ENCODE assay signal across 1 cellular context in the genomic region with DNA sequence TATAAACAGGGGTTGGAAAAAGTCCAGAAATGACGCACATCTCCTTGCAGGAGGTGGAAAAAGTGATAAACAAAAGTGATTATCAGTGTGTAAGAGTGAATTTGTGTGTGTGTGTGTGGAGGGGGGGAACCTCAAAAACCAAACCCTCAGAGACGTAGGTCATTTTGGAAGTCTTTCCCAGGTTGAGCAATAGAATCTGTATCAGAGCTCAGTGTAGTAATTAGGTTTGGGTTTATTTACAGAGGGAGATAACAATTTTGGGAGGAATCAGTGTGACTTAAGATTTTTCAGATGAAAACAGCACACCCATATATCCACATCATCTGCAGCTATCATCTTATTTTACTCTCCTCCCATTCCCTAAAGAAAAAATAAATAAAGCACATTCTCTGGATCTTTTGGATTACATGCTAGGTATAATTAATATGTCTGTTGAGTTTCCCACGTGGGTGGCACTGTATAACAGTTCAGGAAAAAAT.
A peak's percentile ranks its signal among the peaks of the same experiment; 100 is the strongest.
TF ChIP-seq lines count a peak whose summit lies in the region.

No MANE protein-coding gene starts in this region.

TF ChIP-seq in HEK293, 187 proteins besides CTCF, POLR2A, EP300 and RAD21 (continued from another document and continues in another):
- TF ChIP-seq, protein P1, sequence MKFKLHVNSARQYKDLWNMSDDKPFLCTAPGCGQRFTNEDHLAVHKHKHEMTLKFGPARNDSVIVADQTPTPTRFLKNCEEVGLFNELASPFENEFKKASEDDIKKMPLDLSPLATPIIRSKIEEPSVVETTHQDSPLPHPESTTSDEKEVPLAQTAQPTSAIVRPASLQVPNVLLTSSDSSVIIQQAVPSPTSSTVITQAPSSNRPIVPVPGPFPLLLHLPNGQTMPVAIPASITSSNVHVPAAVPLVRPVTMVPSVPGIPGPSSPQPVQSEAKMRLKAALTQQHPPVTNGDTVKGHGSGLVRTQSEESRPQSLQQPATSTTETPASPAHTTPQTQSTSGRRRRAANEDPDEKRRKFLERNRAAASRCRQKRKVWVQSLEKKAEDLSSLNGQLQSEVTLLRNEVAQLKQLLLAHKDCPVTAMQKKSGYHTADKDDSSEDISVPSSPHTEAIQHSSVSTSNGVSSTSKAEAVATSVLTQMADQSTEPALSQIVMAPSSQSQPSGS (tag by site-specific recombination; IDR thresholded peaks at IDR 0.05; ENCODE audit: low read depth): no peak
- TF ChIP-seq ZNF366 (tag by site-specific recombination; conservative IDR thresholded peaks at IDR 0.05) (peak; percentile 60; the same call in 1 of the 2 replicates), PRDM10 (tag by site-specific recombination; IDR thresholded peaks at IDR 0.05) (no peak), ZNF548 (tag by site-specific recombination; IDR thresholded peaks at IDR 0.05) (no peak), ZBTB8A (tag by site-specific recombination; IDR thresholded peaks at IDR 0.05) (no peak), ZFP37 (tag by site-specific recombination; IDR thresholded peaks at IDR 0.05) (no peak), ZNF785 (tag by site-specific recombination; IDR thresholded peaks at IDR 0.05) (no peak), ZBTB20 (tag by site-specific recombination; IDR thresholded peaks at IDR 0.05) (no peak; the same call in 1 of the 2 replicates), ZNF768 (tag by site-specific recombination; IDR thresholded peaks at IDR 0.05) (no peak), EGR2 (tag by site-specific recombination; IDR thresholded peaks at IDR 0.05; ENCODE audit: low read depth) (no peak), ZEB2 (tag by site-specific recombination; IDR thresholded peaks at IDR 0.05) (no peak), ZBTB21 (tag by site-specific recombination; IDR thresholded peaks at IDR 0.05) (0 out of 2 replicates have a peak, but pooled peaks have one; percentile 11), ZNF514 (tag by site-specific recombination; IDR thresholded peaks at IDR 0.05) (no peak), ZNF626 (tag by site-specific recombination; IDR thresholded peaks at IDR 0.05) (no peak), SP7 (tag by site-specific recombination; IDR thresholded peaks at IDR 0.05) (peak; percentile 51; the same call in 1 of the 2 replicates), GLI2 (tag by site-specific recombination; IDR thresholded peaks at IDR 0.05; ENCODE audit: borderline replicate concordance, low read depth) (no peak), KLF1 (tag by site-specific recombination; IDR thresholded peaks at IDR 0.05) (no peak), KLF16 (tag by site-specific recombination; IDR thresholded peaks at IDR 0.05) (no peak), ZSCAN30 (tag by site-specific recombination; IDR thresholded peaks at IDR 0.05) (no peak), ZNF561 (tag by site-specific recombination; IDR thresholded peaks at IDR 0.05; ENCODE audit: borderline replicate concordance) (no peak), ZNF658 (tag by site-specific recombination; IDR thresholded peaks at IDR 0.05) (no peak), ZNF174 (tag by site-specific recombination; IDR thresholded peaks at IDR 0.05) (no peak), ZNF488 (tag by site-specific recombination; IDR thresholded peaks at IDR 0.05) (no peak), AEBP2 (tag by site-specific recombination; IDR thresholded peaks at IDR 0.05; ENCODE audit: borderline replicate concordance) (no peak), ZNF398 (tag by site-specific recombination; IDR thresholded peaks at IDR 0.05) (peak; percentile 98), ZFHX2 (tag by site-specific recombination; conservative IDR thresholded peaks at IDR 0.05) (no peak), ZNF843 (tag by site-specific recombination; IDR thresholded peaks at IDR 0.05) (peak; percentile 58), KLF9 (tag by site-specific recombination; IDR thresholded peaks at IDR 0.05; ENCODE audit: low read depth) (no peak), ZNF140 (tag by site-specific recombination; IDR thresholded peaks at IDR 0.05) (no peak), SCRT2 (tag by site-specific recombination; IDR thresholded peaks at IDR 0.05) (no peak), SCRT1 (tag by site-specific recombination; IDR thresholded peaks at IDR 0.05; ENCODE audit: borderline replicate concordance) (no peak), IKZF3 (tag by site-specific recombination; IDR thresholded peaks at IDR 0.05) (0 out of 2 replicates have a peak, but pooled peaks have one; percentile 28), ZNF155 (tag by site-specific recombination; IDR thresholded peaks at IDR 0.05) (no peak), ZNF510 (tag by site-specific recombination; IDR thresholded peaks at IDR 0.05; ENCODE audit: insufficient replicate concordance) (no peak)
- TF ChIP-seq, protein P2, sequence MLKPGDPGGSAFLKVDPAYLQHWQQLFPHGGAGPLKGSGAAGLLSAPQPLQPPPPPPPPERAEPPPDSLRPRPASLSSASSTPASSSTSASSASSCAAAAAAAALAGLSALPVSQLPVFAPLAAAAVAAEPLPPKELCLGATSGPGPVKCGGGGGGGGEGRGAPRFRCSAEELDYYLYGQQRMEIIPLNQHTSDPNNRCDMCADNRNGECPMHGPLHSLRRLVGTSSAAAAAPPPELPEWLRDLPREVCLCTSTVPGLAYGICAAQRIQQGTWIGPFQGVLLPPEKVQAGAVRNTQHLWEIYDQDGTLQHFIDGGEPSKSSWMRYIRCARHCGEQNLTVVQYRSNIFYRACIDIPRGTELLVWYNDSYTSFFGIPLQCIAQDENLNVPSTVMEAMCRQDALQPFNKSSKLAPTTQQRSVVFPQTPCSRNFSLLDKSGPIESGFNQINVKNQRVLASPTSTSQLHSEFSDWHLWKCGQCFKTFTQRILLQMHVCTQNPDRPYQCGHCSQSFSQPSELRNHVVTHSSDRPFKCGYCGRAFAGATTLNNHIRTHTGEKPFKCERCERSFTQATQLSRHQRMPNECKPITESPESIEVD (tag by site-specific recombination; IDR thresholded peaks at IDR 0.05): peak; percentile 72
- TF ChIP-seq, protein P3, sequence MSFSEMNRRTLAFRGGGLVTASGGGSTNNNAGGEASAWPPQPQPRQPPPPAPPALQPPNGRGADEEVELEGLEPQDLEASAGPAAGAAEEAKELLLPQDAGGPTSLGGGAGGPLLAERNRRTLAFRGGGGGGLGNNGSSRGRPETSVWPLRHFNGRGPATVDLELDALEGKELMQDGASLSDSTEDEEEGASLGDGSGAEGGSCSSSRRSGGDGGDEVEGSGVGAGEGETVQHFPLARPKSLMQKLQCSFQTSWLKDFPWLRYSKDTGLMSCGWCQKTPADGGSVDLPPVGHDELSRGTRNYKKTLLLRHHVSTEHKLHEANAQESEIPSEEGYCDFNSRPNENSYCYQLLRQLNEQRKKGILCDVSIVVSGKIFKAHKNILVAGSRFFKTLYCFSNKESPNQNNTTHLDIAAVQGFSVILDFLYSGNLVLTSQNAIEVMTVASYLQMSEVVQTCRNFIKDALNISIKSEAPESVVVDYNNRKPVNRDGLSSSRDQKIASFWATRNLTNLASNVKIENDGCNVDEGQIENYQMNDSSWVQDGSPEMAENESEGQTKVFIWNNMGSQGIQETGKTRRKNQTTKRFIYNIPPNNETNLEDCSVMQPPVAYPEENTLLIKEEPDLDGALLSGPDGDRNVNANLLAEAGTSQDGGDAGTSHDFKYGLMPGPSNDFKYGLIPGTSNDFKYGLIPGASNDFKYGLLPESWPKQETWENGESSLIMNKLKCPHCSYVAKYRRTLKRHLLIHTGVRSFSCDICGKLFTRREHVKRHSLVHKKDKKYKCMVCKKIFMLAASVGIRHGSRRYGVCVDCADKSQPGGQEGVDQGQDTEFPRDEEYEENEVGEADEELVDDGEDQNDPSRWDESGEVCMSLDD (tag by site-specific recombination; IDR thresholded peaks at IDR 0.05): 0 out of 2 replicates have a peak, but pooled peaks have one; percentile 43
- TF ChIP-seq, protein P4, sequence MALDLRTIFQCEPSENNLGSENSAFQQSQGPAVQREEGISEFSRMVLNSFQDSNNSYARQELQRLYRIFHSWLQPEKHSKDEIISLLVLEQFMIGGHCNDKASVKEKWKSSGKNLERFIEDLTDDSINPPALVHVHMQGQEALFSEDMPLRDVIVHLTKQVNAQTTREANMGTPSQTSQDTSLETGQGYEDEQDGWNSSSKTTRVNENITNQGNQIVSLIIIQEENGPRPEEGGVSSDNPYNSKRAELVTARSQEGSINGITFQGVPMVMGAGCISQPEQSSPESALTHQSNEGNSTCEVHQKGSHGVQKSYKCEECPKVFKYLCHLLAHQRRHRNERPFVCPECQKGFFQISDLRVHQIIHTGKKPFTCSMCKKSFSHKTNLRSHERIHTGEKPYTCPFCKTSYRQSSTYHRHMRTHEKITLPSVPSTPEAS (tag by site-specific recombination; IDR thresholded peaks at IDR 0.05): peak; percentile 19; the same call in 1 of the 2 replicates
- TF ChIP-seq, protein P5, sequence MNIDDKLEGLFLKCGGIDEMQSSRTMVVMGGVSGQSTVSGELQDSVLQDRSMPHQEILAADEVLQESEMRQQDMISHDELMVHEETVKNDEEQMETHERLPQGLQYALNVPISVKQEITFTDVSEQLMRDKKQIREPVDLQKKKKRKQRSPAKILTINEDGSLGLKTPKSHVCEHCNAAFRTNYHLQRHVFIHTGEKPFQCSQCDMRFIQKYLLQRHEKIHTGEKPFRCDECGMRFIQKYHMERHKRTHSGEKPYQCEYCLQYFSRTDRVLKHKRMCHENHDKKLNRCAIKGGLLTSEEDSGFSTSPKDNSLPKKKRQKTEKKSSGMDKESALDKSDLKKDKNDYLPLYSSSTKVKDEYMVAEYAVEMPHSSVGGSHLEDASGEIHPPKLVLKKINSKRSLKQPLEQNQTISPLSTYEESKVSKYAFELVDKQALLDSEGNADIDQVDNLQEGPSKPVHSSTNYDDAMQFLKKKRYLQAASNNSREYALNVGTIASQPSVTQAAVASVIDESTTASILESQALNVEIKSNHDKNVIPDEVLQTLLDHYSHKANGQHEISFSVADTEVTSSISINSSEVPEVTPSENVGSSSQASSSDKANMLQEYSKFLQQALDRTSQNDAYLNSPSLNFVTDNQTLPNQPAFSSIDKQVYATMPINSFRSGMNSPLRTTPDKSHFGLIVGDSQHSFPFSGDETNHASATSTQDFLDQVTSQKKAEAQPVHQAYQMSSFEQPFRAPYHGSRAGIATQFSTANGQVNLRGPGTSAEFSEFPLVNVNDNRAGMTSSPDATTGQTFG (tag by site-specific recombination; IDR thresholded peaks at IDR 0.05; ENCODE audit: borderline replicate concordance): no peak
